ENCODE assay signal across 6 cellular contexts in the genomic region with DNA sequence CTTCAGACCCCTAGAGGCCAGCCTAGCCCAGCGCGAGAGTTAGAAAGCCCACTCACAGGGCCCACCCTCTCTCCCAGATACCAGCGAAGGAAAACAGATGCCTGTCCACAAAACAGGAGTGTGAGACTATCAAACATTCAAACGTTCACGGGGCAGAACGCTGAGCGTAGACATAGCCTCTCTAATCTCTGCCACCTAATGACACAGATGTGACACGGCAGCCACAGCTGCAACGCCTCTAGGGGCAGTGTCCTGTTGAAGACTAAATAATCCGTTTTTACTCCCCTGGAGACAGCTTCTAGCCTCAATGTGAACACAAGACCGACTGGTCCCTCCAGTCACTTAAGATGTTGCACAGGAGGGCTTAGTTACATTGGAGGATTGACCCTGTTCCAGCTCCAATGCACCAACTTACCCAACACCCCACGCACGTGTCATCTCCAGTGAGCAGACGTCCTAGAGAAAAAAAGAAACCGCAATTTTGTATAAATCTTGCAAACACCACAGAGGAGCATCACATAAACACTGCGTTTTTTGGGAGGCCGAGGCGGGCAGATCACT. TPM values are rescaled to one million over a fixed set of nuclear protein-coding genes. Genes with fewer than 3 reads are reported as not detected.
DNase-seq lines count a peak whose midpoint lies in the region; ATAC-seq, FAIRE-seq and TF ChIP-seq lines count a peak whose summit lies in the region.

No MANE protein-coding gene starts in this region.

- peak overlapping the region in 1 of 2 donors; percentile 53 for H3K9ac ChIP-seq in liver (ENCODE audit: low read depth in 1 of 2, low read length in 2 of 2)

- DNase-seq in activated gamma-delta T cell treated with Interleukin-2 at 50 U/mL for 16 hours (peak; percentile 29), activated gamma-delta T cell (lab: John Stamatoyannopoulos, UW) (no peak), HTR-8/SVneo (ENCODE audit: insufficient read length, low spot score) (no peak)
- DNase-seq in activated T-helper 1 cell treated with anti-CD3 and anti-CD28 coated beads, Interleukin-12 subunit alpha, Interleukin-12 subunit beta, Interleukin-2, Interleukin-4 antibody, amounts not matched to agents 30 ng/mL and 10 ng/mL and 1 ng/mL, durations not matched to agents 14 hours and 24 hours and 36 hours (ENCODE audit: low spot score): peak; percentile 21

- H3K4me3 ChIP-seq in liver (ENCODE audit: low read depth in 1 of 3, low read length in 3 of 3): peak overlapping the region; percentile 28 to 99 (median 70)

- H3K27me3 Mint-ChIP-seq in activated T-helper 1 cell treated with anti-CD3 and anti-CD28 coated beads, Interleukin-12 subunit alpha, Interleukin-12 subunit beta, Interleukin-2, Interleukin-4 antibody, amounts not matched to agents 30 ng/mL and 10 ng/mL and 1 ng/mL, durations not matched to agents 14 hours and 24 hours and 36 hours (ENCODE audit: insufficient read depth): peaks cover 4% of the 10 kb centered on the region

- no peak for ATAC-seq in GM19463 (IDR thresholded peaks at IDR 0.05; ENCODE audit: unreplicated experiment)

- H3K9me3 ChIP-seq in liver (ENCODE audit: control insufficient read depth in 4 of 4, low read length in 3 of 4): no peaks in the 10 kb centered on the region

- peak overlapping the region in 1 of 2 donors; percentile 85 for H3K27ac ChIP-seq in liver (ENCODE audit: low read depth in 1 of 2, low read length in 2 of 2)

- H3K4me3 Mint-ChIP-seq in activated T-helper 1 cell treated with anti-CD3 and anti-CD28 coated beads, Interleukin-12 subunit alpha, Interleukin-12 subunit beta, Interleukin-2, Interleukin-4 antibody, amounts not matched to agents 30 ng/mL and 10 ng/mL and 1 ng/mL, durations not matched to agents 14 hours and 24 hours and 36 hours: peak overlapping the region; percentile 98

- no peaks in the 10 kb centered on the region for H3K27me3 ChIP-seq in liver (ENCODE audit: control insufficient read depth in 4 of 4, insufficient read depth in 4 of 4, low read length in 3 of 4)

- H3K36me3 ChIP-seq in liver (ENCODE audit: control insufficient read depth in 4 of 4, insufficient read depth in 3 of 4, low read depth in 1 of 4, low read length in 3 of 4): peaks cover 15 to 33% (median 23%) of the 10 kb centered on the region in 4 donors

- H3K36me3 Mint-ChIP-seq in activated T-helper 1 cell treated with anti-CD3 and anti-CD28 coated beads, Interleukin-12 subunit alpha, Interleukin-12 subunit beta, Interleukin-2, Interleukin-4 antibody, amounts not matched to agents 30 ng/mL and 10 ng/mL and 1 ng/mL, durations not matched to agents 14 hours and 24 hours and 36 hours (ENCODE audit: low read depth): peaks cover 26% of the 10 kb centered on the region

- no peak for FAIRE-seq in HTR-8/SVneo (lab: Jason Lieb, UNC)

- intact Hi-C loops in activated T-helper 1 cell treated with anti-CD3 and anti-CD28 coated beads, Interleukin-12 subunit alpha, Interleukin-12 subunit beta, Interleukin-2, Interleukin-4 antibody, amounts not matched to agents 30 ng/mL and 10 ng/mL and 1 ng/mL, durations not matched to agents 14 hours and 24 hours and 36 hours (cut with micrococcal nuclease): loop anchor here (1.0 to 5.0 kb wide), 2 partner anchors 121 to 241 kb away; a partner anchor contains a TSS

- TF ChIP-seq CTCF in liver (IDR thresholded peaks at IDR 0.05; ENCODE audit: low read depth, low read length, missing input control): peak; percentile 48

- H3K4me1 Mint-ChIP-seq in activated T-helper 1 cell treated with anti-CD3 and anti-CD28 coated beads, Interleukin-12 subunit alpha, Interleukin-12 subunit beta, Interleukin-2, Interleukin-4 antibody, amounts not matched to agents 30 ng/mL and 10 ng/mL and 1 ng/mL, durations not matched to agents 14 hours and 24 hours and 36 hours (ENCODE audit: low read depth): peaks cover 25% of the 10 kb centered on the region

- H3K27ac Mint-ChIP-seq in activated T-helper 1 cell treated with anti-CD3 and anti-CD28 coated beads, Interleukin-12 subunit alpha, Interleukin-12 subunit beta, Interleukin-2, Interleukin-4 antibody, amounts not matched to agents 30 ng/mL and 10 ng/mL and 1 ng/mL, durations not matched to agents 14 hours and 24 hours and 36 hours: peak overlapping the region; percentile 88

- 14% methylated on average over 18 of the region's 18 CpGs for WGBS in liver

- H3K9me3 Mint-ChIP-seq in activated T-helper 1 cell treated with anti-CD3 and anti-CD28 coated beads, Interleukin-12 subunit alpha, Interleukin-12 subunit beta, Interleukin-2, Interleukin-4 antibody, amounts not matched to agents 30 ng/mL and 10 ng/mL and 1 ng/mL, durations not matched to agents 14 hours and 24 hours and 36 hours: no peaks in the 10 kb centered on the region

- peak; percentile 33 to 52 for TF ChIP-seq RAD21 in liver (IDR thresholded peaks at IDR 0.05)

- peaks cover 0 to 54% (median 36%) of the 10 kb centered on the region in 4 donors for H3K4me1 ChIP-seq in liver (ENCODE audit: control insufficient read depth in 4 of 4, insufficient read depth in 4 of 4, low read length in 3 of 4)

TF ChIP-seq in liver, 16 proteins besides CTCF, POLR2A, EP300 and RAD21:
- TF ChIP-seq NR2F2 (IDR thresholded peaks at IDR 0.05) (no peak), HNF4A (conservative IDR thresholded peaks at IDR 0.05) (peak in 1 of 2 donors; percentile 6), HNF4G (IDR thresholded peaks at IDR 0.05) (no peak)
TF ChIP-seq in liver: peak in this region for 1.

RNA-seq across cellular contexts. Expression of a gene that starts 14.3 kb away (rescaled TPM):
- total RNA-seq in activated T-helper 1 cell treated with anti-CD3 and anti-CD28 coated beads, Interleukin-12 subunit alpha, Interleukin-12 subunit beta, Interleukin-2, Interleukin-4 antibody, amounts not matched to agents 30 ng/mL and 10 ng/mL and 1 ng/mL, durations not matched to agents 14 hours and 24 hours and 36 hours: 0.47 and 0.88 TPM in 2 replicates
- total RNA-seq in liver: 10 to 100 TPM in 1 of 2 donors, 1 to 10 TPM in 1; 6.4 to 19.7 TPM
- 1 to 10 TPM; 2.3 to 4.1 TPM for polyA plus RNA-seq in liver

RNA-seq across cellular contexts. Expression of a gene that starts 16.0 kb away (rescaled TPM):
- 0.39 and 0.59 TPM in 2 replicates for total RNA-seq in activated T-helper 1 cell treated with anti-CD3 and anti-CD28 coated beads, Interleukin-12 subunit alpha, Interleukin-12 subunit beta, Interleukin-2, Interleukin-4 antibody, amounts not matched to agents 30 ng/mL and 10 ng/mL and 1 ng/mL, durations not matched to agents 14 hours and 24 hours and 36 hours
- total RNA-seq in liver: under 1 TPM; 0.08 to 0.14 TPM
- polyA plus RNA-seq in liver: under 1 TPM; 0.11 to 0.12 TPM

RNA-seq across cellular contexts. Expression of a gene that starts 21.6 kb away (rescaled TPM):
- total RNA-seq in activated T-helper 1 cell treated with anti-CD3 and anti-CD28 coated beads, Interleukin-12 subunit alpha, Interleukin-12 subunit beta, Interleukin-2, Interleukin-4 antibody, amounts not matched to agents 30 ng/mL and 10 ng/mL and 1 ng/mL, durations not matched to agents 14 hours and 24 hours and 36 hours: not detected in 2 replicates
- total RNA-seq in liver: not detected
- polyA plus RNA-seq in liver: under 1 TPM; 0.14 to 0.32 TPM

RNA-seq across cellular contexts. Expression of a gene that starts 31.3 kb away (rescaled TPM):
- not detected in 2 replicates for total RNA-seq in activated T-helper 1 cell treated with anti-CD3 and anti-CD28 coated beads, Interleukin-12 subunit alpha, Interleukin-12 subunit beta, Interleukin-2, Interleukin-4 antibody, amounts not matched to agents 30 ng/mL and 10 ng/mL and 1 ng/mL, durations not matched to agents 14 hours and 24 hours and 36 hours
- total RNA-seq in liver: not detected
- polyA plus RNA-seq in liver: not detected

RNA-seq across cellular contexts. Expression of a gene that starts 37.6 kb away (rescaled TPM):
- not detected in 2 replicates for total RNA-seq in activated T-helper 1 cell treated with anti-CD3 and anti-CD28 coated beads, Interleukin-12 subunit alpha, Interleukin-12 subunit beta, Interleukin-2, Interleukin-4 antibody, amounts not matched to agents 30 ng/mL and 10 ng/mL and 1 ng/mL, durations not matched to agents 14 hours and 24 hours and 36 hours
- total RNA-seq in liver: not detected
- not detected for polyA plus RNA-seq in liver

Comparison
In these comparisons a context has a peak if more than half of its experiments do, and no peak if none do; other contexts are left out.
1. DNase-seq: peak in activated gamma-delta T cell treated with Interleukin-2 at 50 U/mL for 16 hours (single experiment) and activated T-helper 1 cell treated with anti-CD3 and anti-CD28 coated beads, Interleukin-12 subunit alpha, Interleukin-12 subunit beta, Interleukin-2, Interleukin-4 antibody, amounts not matched to agents 30 ng/mL and 10 ng/mL and 1 ng/mL, durations not matched to agents 14 hours and 24 hours and 36 hours (single experiment); none in activated gamma-delta T cell (single experiment) and HTR-8/SVneo (single experiment).